8 cellular contexts compared by ENCODE assay signal in genomic region chr7:33108591-33108930, GRCh38. TPM values are rescaled to one million over a fixed set of nuclear protein-coding genes. Genes with fewer than 3 reads are reported as not detected.
DNase-seq lines count a peak whose midpoint lies in the region; ATAC-seq, FAIRE-seq and TF ChIP-seq lines count a peak whose summit lies in the region.

No MANE protein-coding gene starts in this region.

- BruUV-seq in PC-9 (replicated peaks; lab: Mats Ljungman, UMichigan): no TSS peak

- POLR2A ChIA-PET in PC-9 (lab: Charles Lee; ENCODE audit: unreplicated experiment): no interaction called here

- no peaks in the 10 kb centered on the region for H3K9me2 ChIP-seq in PC-9 (ENCODE audit: insufficient read depth)

- CTCF ChIA-PET in PC-9 (lab: Charles Lee): interaction anchor here (0.6 to 0.9 kb wide), 3 partner anchors 9 to 429 kb away, joined by 3 to 5 read pairs (median 3); no protein-coding TSS in a partner anchor

- DNase-seq in GM12891 (ENCODE audit: insufficient read length, low spot score): no peak
- peak; percentile 33 to 49 for DNase-seq in PC-9
- DNase-seq in caudate nucleus (lab: John Stamatoyannopoulos, UW): peak in 1 of 61 donors; percentile 16
- no peak for DNase-seq in NCI-H2196 (lab: John Stamatoyannopoulos, UW; ENCODE audit: unreplicated experiment)
- DNase-seq in SHP77 (lab: John Stamatoyannopoulos, UW): no peak

- peaks cover 14% of the 10 kb centered on the region; the same call in 1 of the 2 replicates for H3F3A ChIP-seq in PC-9 (ENCODE audit: insufficient read depth, low read depth)

- no peak for TF ChIP-seq POLR2A in GM12891 (IDR thresholded peaks at IDR 0.05; ENCODE audit: low read depth, low read length)

- H4K20me1 ChIP-seq in PC-9 (ENCODE audit: insufficient read depth): peaks cover 38% of the 10 kb centered on the region

- peak overlapping the region; percentile 87 for H3K4me2 ChIP-seq in PC-9

- H3K4me3 ChIP-seq in PC-9: peak overlapping the region; percentile 69
- H3K4me3 ChIP-seq in mucosa of stomach (ENCODE audit: low read length): peak overlapping the region; percentile 69

- intact Hi-C loops in PC-9 (cut with micrococcal nuclease; ENCODE audit: unreplicated experiment): loop anchor here (1.0 to 5.0 kb wide), 6 partner anchors 46 to 416 kb away; partner anchors contain the start of gene NT5C3A

- 0 out of 2 replicates have a peak, but pooled peaks cover 10% of the 10 kb centered on the region for H3K27me3 ChIP-seq in PC-9 (ENCODE audit: insufficient read depth, low read depth)
- no peaks in the 10 kb centered on the region for H3K27me3 ChIP-seq in mucosa of stomach (ENCODE audit: control insufficient read depth, insufficient read depth, low read length)

- H2AFZ ChIP-seq in PC-9: peak overlapping the region; percentile 94

- peak; percentile 6 for ATAC-seq in HG02678 (IDR thresholded peaks at IDR 0.05; ENCODE audit: unreplicated experiment)
- no peak for ATAC-seq in GM21619 (IDR thresholded peaks at IDR 0.05; ENCODE audit: unreplicated experiment)

- peaks cover 47% of the 10 kb centered on the region for H3K79me2 ChIP-seq in PC-9 (ENCODE audit: low read depth)

- H3K36me3 ChIP-seq in PC-9 (ENCODE audit: low read depth): no peaks in the 10 kb centered on the region
- no peaks in the 10 kb centered on the region for H3K36me3 ChIP-seq in mucosa of stomach (ENCODE audit: control insufficient read depth, insufficient read depth, low read length)

- H3K27ac ChIP-seq in PC-9 (peak overlapping the region; percentile 4), caudate nucleus (ENCODE audit: low read depth, low read length) (peak overlapping the region; percentile 13)

- peak; percentile 47; the same call in 1 of the 2 replicates for TF ChIP-seq CTCF in PC-9 (conservative IDR thresholded peaks at IDR 0.05)

- FAIRE-seq in GM12891 (lab: Jason Lieb, UNC): peak; percentile 23

- H3K9ac ChIP-seq in mucosa of stomach (ENCODE audit: low read length): peak overlapping the region; percentile 80

- H3K9me3 ChIP-seq in PC-9 (ENCODE audit: insufficient read depth, low read depth): no peaks in the 10 kb centered on the region
- no peaks in the 10 kb centered on the region for H3K9me3 ChIP-seq in mucosa of stomach (ENCODE audit: control insufficient read depth, low read length)

- peaks cover 24% of the 10 kb centered on the region for H3K4me1 ChIP-seq in PC-9 (replicated peaks; ENCODE audit: insufficient read depth)
- H3K4me1 ChIP-seq in mucosa of stomach (ENCODE audit: control insufficient read depth, insufficient read depth, low read length): peaks cover 14% of the 10 kb centered on the region

TF ChIP-seq in GM12891, 5 proteins besides CTCF, POLR2A, EP300 and RAD21:
- TF ChIP-seq SPI1 (IDR thresholded peaks at IDR 0.05; ENCODE audit: low read depth, low read length): no peak
- TF ChIP-seq PAX5 (IDR thresholded peaks at IDR 0.05; ENCODE audit: insufficient read depth, low read length, severe bottlenecking): no peak
- TF ChIP-seq POLR2AphosphoS5 (IDR thresholded peaks at IDR 0.05; ENCODE audit: low read depth, low read length): no peak
- no peak for TF ChIP-seq POU2F2 (IDR thresholded peaks at IDR 0.05; ENCODE audit: low read depth, low read length)
- no peak for TF ChIP-seq TAF1 (IDR thresholded peaks at IDR 0.05; ENCODE audit: low read depth, low read length)

RNA-seq across cellular contexts. Expression of gene RP9, which starts 0.6 kb away (rescaled TPM):
- 14.1 TPM for polyA plus RNA-seq in GM12891 (2012; ENCODE audit: low read depth, missing spikeins)
- 15.4 and 22.1 TPM in 2 replicates for total RNA-seq in PC-9 (2021)

RNA-seq across cellular contexts. Expression of gene BBS9, which starts 20.8 kb away (rescaled TPM):
- polyA plus RNA-seq in GM12891 (2012; ENCODE audit: low read depth, missing spikeins): 2.6 TPM
- total RNA-seq in PC-9 (2021): 12.4 and 13.1 TPM in 2 replicates

RNA-seq across cellular contexts. Expression of gene NT5C3A, which starts 46.0 kb away (rescaled TPM):
- 68.2 TPM for polyA plus RNA-seq in GM12891 (2012; ENCODE audit: low read depth, missing spikeins)
- total RNA-seq in PC-9 (2021): 43.8 and 60.4 TPM in 2 replicates

Comparison
In these comparisons a context has a peak if more than half of its experiments do, and no peak if none do; other contexts are left out.
1. DNase-seq: peak in PC-9 (2 of 2); none in GM12891 (single experiment), NCI-H2196 (single experiment) and SHP77 (0 of 2).